Comparison of ENCODE assay signal across 18 cellular contexts in genomic region chr14:63923422-63923752, GRCh38.
DNase-seq lines count a peak whose midpoint lies in the region; ATAC-seq and TF ChIP-seq lines count a peak whose summit lies in the region.
"Had no signal": no experiment of that assay in that cellular context is flagged by ENCODE, and none has a peak within 500 bp of the region (broad histone marks: within the 10 kb centered on the region; RNA-seq: fewer than 3 reads in every experiment).

No MANE protein-coding gene starts in this region.

- TF ChIP-seq CTCF in RWPE1 (conservative IDR thresholded peaks at IDR 0.05; ENCODE audit: low read depth) (no peak), gastroesophageal sphincter (IDR thresholded peaks at IDR 0.05) (no peak), sigmoid colon (IDR thresholded peaks at IDR 0.05) (no peak)

- no peak overlapping the region for H3K27ac ChIP-seq in CD4-positive, alpha-beta memory T cell (ENCODE audit: low read depth, low read length)
- H3K27ac ChIP-seq in RWPE1 (peak overlapping the region; percentile 74), gastroesophageal sphincter (peak overlapping the region; percentile 37 to 80 (median 69)), sigmoid colon (peak overlapping the region in 3 of 4 donors; percentile 35 to 71 (median 55))
- H3K27ac ChIP-seq: parathyroid adenoma had no signal

- H3K4me1 ChIP-seq in CD4-positive, alpha-beta memory T cell (ENCODE audit: insufficient read depth, low read length) = peaks cover 18% of the 10 kb centered on the region
- H3K4me1 ChIP-seq in gastroesophageal sphincter = peaks cover 0 to 20% (median 0%) of the 10 kb centered on the region in 3 donors
- H3K4me1 ChIP-seq in sigmoid colon = peaks cover 0 to 8% (median 4%) of the 10 kb centered on the region in 4 donors
- H3K4me1 ChIP-seq: parathyroid adenoma had no signal

- no peak overlapping the region for H3K4me3 ChIP-seq in CD4-positive, alpha-beta memory T cell (ENCODE audit: low read length in 2 of 2)
- H3K4me3 ChIP-seq in gastroesophageal sphincter (no peak overlapping the region), sigmoid colon (no peak overlapping the region)
- H3K4me3 ChIP-seq: MG63, skin epidermis had no signal

- H3K27me3 ChIP-seq in CD4-positive, alpha-beta memory T cell (ENCODE audit: insufficient read depth, low read length) = no peaks in the 10 kb centered on the region
- H3K27me3 ChIP-seq in gastroesophageal sphincter (no peaks in the 10 kb centered on the region), sigmoid colon (no peaks in the 10 kb centered on the region)
- H3K27me3 ChIP-seq: MG63 had no signal

- peak overlapping the region in 2 of 8 donors; percentile 1 to 35 for H3K4me3 Mint-ChIP-seq in CD4-positive, alpha-beta memory T cell
- H3K4me3 Mint-ChIP-seq: activated CD8-positive, alpha-beta memory T cell treated with anti-CD3 and anti-CD28 coated beads, Interleukin-2, amount 10 ng/mL, durations not matched to agents 7 days and 5 days; activated naive CD8-positive, alpha-beta T cell treated with anti-CD3 and anti-CD28 coated beads, Interleukin-2, amount 50 U/mL, for 24 hours; dendritic cell treated with granulocyte-macrophage colony-stimulating factor and Interleukin-4, amounts not matched to agents 40 ng/mL and 50 ng/mL, for 4 days had no signal

- DNase-seq in CD4-positive, alpha-beta memory T cell = no peak
- DNase-seq in RWPE1 (ENCODE audit: low spot score) (no peak), sigmoid colon (no peak), pons (ENCODE audit: low spot score) (no peak), D341Med (ENCODE audit: low spot score) (no peak), epidermal melanocyte (ENCODE audit: insufficient read length, low spot score) (no peak)
- DNase-seq: activated CD8-positive, alpha-beta memory T cell treated with anti-CD3 and anti-CD28 coated beads, Interleukin-2, amount 10 ng/mL, durations not matched to agents 7 days and 5 days; activated naive CD8-positive, alpha-beta T cell treated with anti-CD3 and anti-CD28 coated beads, Interleukin-2, amount 50 U/mL, for 24 hours; MG63; NCI-H2227 treated with DMSO at 0.1 percent for 48 hours; NK-92 treated with Interleukin-12 subunit alpha and Interleukin-12 subunit beta, amount 100 ng/mL, for 24 hours; stimulated activated CD4-positive, alpha-beta T cell treated with anti-CD3 and anti-CD28 coated beads, Interleukin-4, amount 100 ng/mL, for 1 hour; SW 1271 had no signal

- no peaks in the 10 kb centered on the region for H3K9me3 ChIP-seq in CD4-positive, alpha-beta memory T cell (ENCODE audit: control insufficient read depth in 1 of 2, low read length in 2 of 2)
- H3K9me3 ChIP-seq in gastroesophageal sphincter (no peaks in the 10 kb centered on the region), sigmoid colon (no peaks in the 10 kb centered on the region)
- H3K9me3 ChIP-seq: MG63 had no signal

- H3K4me1 Mint-ChIP-seq in CD4-positive, alpha-beta memory T cell = peaks cover 20 to 43% (median 29%) of the 10 kb centered on the region in 4 donors

- CTCF ChIA-PET in CD4-positive, alpha-beta memory T cell (lab: Charles Lee; ENCODE audit: partially characterized antibody) = interaction anchor here (2.8 kb wide), 1 partner anchor 70 kb away, joined by 10 read pairs; the partner anchor contains the start of gene SYNE2
- CTCF ChIA-PET in RWPE1 (lab: Yijun Ruan, JAX) = interaction anchor here (0.6 to 0.7 kb wide), 2 partner anchors 15 to 114 kb away, joined by 3 to 4 read pairs; no protein-coding TSS in a partner anchor

- intact Hi-C loops in CD4-positive, alpha-beta memory T cell (cut with micrococcal nuclease) = no loop called here
- intact Hi-C loops in sigmoid colon (cut with DNase I) = no loop called here

- ATAC-seq in gastroesophageal sphincter (no peak), HG03039 (IDR thresholded peaks at IDR 0.05; ENCODE audit: unreplicated experiment) (no peak)
- ATAC-seq: activated naive CD8-positive, alpha-beta T cell treated with anti-CD3 and anti-CD28 coated beads, Interleukin-2, amount 50 U/mL, for 24 hours had no signal

- TF ChIP-seq EP300 in gastroesophageal sphincter (IDR thresholded peaks at IDR 0.05) (no peak), sigmoid colon (IDR thresholded peaks at IDR 0.05) (no peak)

- H3K27me3 Mint-ChIP-seq in CD4-positive, alpha-beta memory T cell = no peaks in the 10 kb centered on the region
- H3K27me3 Mint-ChIP-seq: activated CD8-positive, alpha-beta memory T cell treated with anti-CD3 and anti-CD28 coated beads, Interleukin-2, amount 10 ng/mL, durations not matched to agents 7 days and 5 days; activated naive CD8-positive, alpha-beta T cell treated with anti-CD3 and anti-CD28 coated beads, Interleukin-2, amount 50 U/mL, for 24 hours had no signal

- peaks cover 0 to 7% (median 0%) of the 10 kb centered on the region in 8 donors for H3K9me3 Mint-ChIP-seq in CD4-positive, alpha-beta memory T cell
- H3K9me3 Mint-ChIP-seq: dendritic cell treated with granulocyte-macrophage colony-stimulating factor and Interleukin-4, amounts not matched to agents 40 ng/mL and 50 ng/mL, for 4 days had no signal

- TF ChIP-seq POLR2A in gastroesophageal sphincter (IDR thresholded peaks at IDR 0.05) (no peak), sigmoid colon (IDR thresholded peaks at IDR 0.05) (no peak)

- POLR2A ChIA-PET in CD4-positive, alpha-beta memory T cell (lab: Charles Lee; ENCODE audit: partially characterized antibody) = interaction anchor here (1.4 to 2.0 kb wide), 2 partner anchors 10 to 53 kb away, joined by 3 to 9 read pairs; no protein-coding TSS in a partner anchor
- POLR2A ChIA-PET in RWPE1 (lab: Yijun Ruan, JAX; ENCODE audit: low non-redundant PET) = no interaction called here

- H3K27ac Mint-ChIP-seq in CD4-positive, alpha-beta memory T cell = peak overlapping the region in 4 of 7 donors; percentile 7 to 65 (median 40)
- H3K27ac Mint-ChIP-seq: activated CD8-positive, alpha-beta memory T cell treated with anti-CD3 and anti-CD28 coated beads, Interleukin-2, amount 10 ng/mL, durations not matched to agents 7 days and 5 days; activated naive CD8-positive, alpha-beta T cell treated with anti-CD3 and anti-CD28 coated beads, Interleukin-2, amount 50 U/mL, for 24 hours; dendritic cell treated with granulocyte-macrophage colony-stimulating factor and Interleukin-4, amounts not matched to agents 40 ng/mL and 50 ng/mL, for 4 days had no signal

- peaks cover 2% of the 10 kb centered on the region for H3K36me3 ChIP-seq in CD4-positive, alpha-beta memory T cell (ENCODE audit: insufficient read depth, low read length)
- H3K36me3 ChIP-seq in gastroesophageal sphincter = no peaks in the 10 kb centered on the region
- H3K36me3 ChIP-seq in sigmoid colon = no peaks in the 10 kb centered on the region
- H3K36me3 ChIP-seq: MG63 had no signal

- peaks cover 27 to 36% of the 10 kb centered on the region in 2 donors for H3K36me3 Mint-ChIP-seq in CD4-positive, alpha-beta memory T cell
